19 cellular contexts compared by ENCODE assay signal in the genomic region with DNA sequence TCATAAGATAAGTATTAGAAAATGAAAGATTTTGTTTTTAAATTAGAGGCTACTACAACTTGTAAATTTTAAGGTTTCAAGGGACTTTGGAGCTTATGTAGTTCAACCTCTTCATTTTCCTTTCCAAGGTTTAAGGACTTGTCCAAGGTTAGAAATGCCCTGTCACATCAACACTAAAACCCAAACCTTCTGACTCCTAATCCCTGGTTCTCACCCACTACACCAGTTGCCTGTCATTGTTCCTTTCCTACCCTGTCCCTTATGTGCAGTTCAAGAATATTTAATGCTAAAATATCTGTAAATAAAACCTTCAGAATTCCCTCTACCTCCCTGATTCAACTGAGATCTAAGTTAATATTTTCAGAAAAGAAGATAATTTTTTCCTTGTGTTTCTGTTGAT.
"Had no signal": no experiment of that assay in that cellular context is flagged by ENCODE, and none has a peak within 500 bp of the region (broad histone marks: within the 10 kb centered on the region; RNA-seq: fewer than 3 reads in every experiment).

No MANE protein-coding gene starts in this region.

- FAIRE-seq: TTC549 had no signal

- H3K27ac ChIP-seq: colonic mucosa, foreskin keratinocyte, left lung, sigmoid colon, thyroid gland, uterus had no signal

- H3K9me3 ChIP-seq: colonic mucosa, left lung, sigmoid colon, thyroid gland, uterus had no signal

- H3K27me3 ChIP-seq: colonic mucosa, foreskin keratinocyte, left lung, sigmoid colon, thyroid gland, uterus had no signal

- H3K27ac Mint-ChIP-seq: activated B cell treated with CpG ODN at 0.5 μM for 24 hours; activated CD4-positive, alpha-beta T cell treated with anti-CD3 and anti-CD28 coated beads, Interleukin-2, amount 10 ng/mL, durations not matched to agents 24 days and 14 days; activated CD8-positive, alpha-beta T cell treated with anti-CD3 and anti-CD28 coated beads, Interleukin-2, amount 10 ng/mL, durations not matched to agents 7 days and 5 days; activated naive CD4-positive, alpha-beta T cell treated with anti-CD3 and anti-CD28 coated beads, Interleukin-2, amount 50 U/mL, for 72 hours; stimulated activated memory B cell treated with anti-CD40 and anti-IgM and Interleukin-4, amounts not matched to agents 10 μg/mL and 1 μg/mL and 100 μg/mL, for 72 hours had no signal

- H3K4me3 Mint-ChIP-seq: activated B cell treated with CpG ODN at 0.5 μM for 24 hours; activated CD4-positive, alpha-beta T cell treated with anti-CD3 and anti-CD28 coated beads, Interleukin-2, amount 10 ng/mL, durations not matched to agents 24 days and 14 days; activated CD8-positive, alpha-beta T cell treated with anti-CD3 and anti-CD28 coated beads, Interleukin-2, amount 10 ng/mL, durations not matched to agents 7 days and 5 days; stimulated activated memory B cell treated with anti-CD40 and anti-IgM and Interleukin-4, amounts not matched to agents 10 μg/mL and 1 μg/mL and 100 μg/mL, for 72 hours had no signal

- DNase-seq: activated B cell treated with CpG ODN at 0.5 μM for 24 hours; activated CD4-positive, alpha-beta T cell treated with anti-CD3 and anti-CD28 coated beads, Interleukin-2, amount 10 ng/mL, durations not matched to agents 24 days and 14 days; activated CD8-positive, alpha-beta memory T cell treated with anti-CD3 and anti-CD28 coated beads, Interleukin-2, amount 50 U/mL, for 4 hours; activated CD8-positive, alpha-beta T cell treated with anti-CD3 and anti-CD28 coated beads, Interleukin-2, amount 10 ng/mL, durations not matched to agents 7 days and 5 days; activated effector memory CD4-positive, alpha-beta T cell treated with anti-CD3 and anti-CD28 coated beads, Interleukin-2, amount 50 U/mL, for 16 hours; activated T-cell treated with anti-CD3 and anti-CD28 coated beads, Interleukin-2, amount 50 U/mL, for 48 hours; caudate nucleus; colonic mucosa; foreskin keratinocyte; left lung; mesenchymal stem cell; sigmoid colon; stimulated activated CD4-positive, alpha-beta T cell treated with anti-CD3 and anti-CD28 coated beads, Interleukin-2, amount 100 ng/mL, for 48 hours; SW 1271; thyroid gland; uterus had no signal

- H3K4me1 Mint-ChIP-seq: activated B cell treated with CpG ODN at 0.5 μM for 24 hours; activated CD4-positive, alpha-beta T cell treated with anti-CD3 and anti-CD28 coated beads, Interleukin-2, amount 10 ng/mL, durations not matched to agents 24 days and 14 days; stimulated activated memory B cell treated with anti-CD40 and anti-IgM and Interleukin-4, amounts not matched to agents 10 μg/mL and 1 μg/mL and 100 μg/mL, for 72 hours had no signal

- H3K36me3 Mint-ChIP-seq: activated naive CD4-positive, alpha-beta T cell treated with anti-CD3 and anti-CD28 coated beads, Interleukin-2, amount 50 U/mL, for 72 hours; stimulated activated memory B cell treated with anti-CD40 and anti-IgM and Interleukin-4, amounts not matched to agents 10 μg/mL and 1 μg/mL and 100 μg/mL, for 72 hours had no signal

- H3K4me1 ChIP-seq: colonic mucosa, left lung, uterus had no signal

- H3K9me3 Mint-ChIP-seq: activated B cell treated with CpG ODN at 0.5 μM for 24 hours; activated CD4-positive, alpha-beta T cell treated with anti-CD3 and anti-CD28 coated beads, Interleukin-2, amount 10 ng/mL, durations not matched to agents 24 days and 14 days; stimulated activated memory B cell treated with anti-CD40 and anti-IgM and Interleukin-4, amounts not matched to agents 10 μg/mL and 1 μg/mL and 100 μg/mL, for 72 hours had no signal

- H3K4me3 ChIP-seq: colonic mucosa, left lung, sigmoid colon, thyroid gland, uterus had no signal

- H3K27me3 Mint-ChIP-seq: activated B cell treated with CpG ODN at 0.5 μM for 24 hours; activated CD4-positive, alpha-beta T cell treated with anti-CD3 and anti-CD28 coated beads, Interleukin-2, amount 10 ng/mL, durations not matched to agents 24 days and 14 days; stimulated activated memory B cell treated with anti-CD40 and anti-IgM and Interleukin-4, amounts not matched to agents 10 μg/mL and 1 μg/mL and 100 μg/mL, for 72 hours had no signal

- H3K36me3 ChIP-seq: colonic mucosa, left lung, thyroid gland, uterus had no signal
